In the genomic region with DNA sequence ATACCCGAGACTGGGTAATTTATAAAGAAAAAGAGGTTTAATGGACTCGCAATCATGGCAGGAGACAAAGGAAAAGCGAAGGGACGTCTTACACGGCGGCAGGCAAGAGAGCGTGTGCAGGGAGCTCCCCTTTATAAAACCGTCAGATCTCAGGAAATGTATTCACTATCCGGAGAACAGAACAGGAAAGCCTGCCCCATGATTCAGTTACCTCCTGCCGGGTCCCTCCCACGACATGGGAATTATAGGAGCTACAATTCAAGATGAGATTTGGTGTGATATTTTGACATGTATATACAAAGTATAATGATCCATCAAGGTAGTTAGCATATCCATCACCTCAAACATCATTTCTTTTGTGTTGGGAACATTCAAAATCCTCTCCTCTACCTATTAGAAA, we compare ENCODE assay signal across 14 cellular contexts. TPM values are rescaled to one million over a fixed set of nuclear protein-coding genes. Genes with fewer than 3 reads are reported as not detected.
A peak's percentile ranks its signal among the peaks of the same experiment; 100 is the strongest.
DNase-seq lines count a peak whose midpoint lies in the region; ATAC-seq and TF ChIP-seq lines count a peak whose summit lies in the region.
"Had no signal": no experiment of that assay in that cellular context is flagged by ENCODE, and none has a peak within 500 bp of the region (broad histone marks: within the 10 kb centered on the region; RNA-seq: fewer than 3 reads in every experiment).

No MANE protein-coding gene starts in this region.

- H3K27ac Mint-ChIP-seq in stimulated activated naive CD8-positive, alpha-beta T cell treated with anti-CD3 and anti-CD28 coated beads, Interleukin-15, Interleukin-2, amounts not matched to agents 100 ng/mL and 50 ng/mL, for 24 hours, result peak overlapping the region; percentile 32
- peak overlapping the region; percentile 98 for H3K27ac Mint-ChIP-seq in T-helper 17 cell
- H3K27ac Mint-ChIP-seq in endothelial cell (ENCODE audit: unreplicated experiment), result no peak overlapping the region
- H3K27ac Mint-ChIP-seq: stimulated activated naive B cell treated with anti-CD40 and anti-IgM and Interleukin-4, amounts not matched to agents 10 μg/mL and 1 μg/mL and 100 μg/mL, for 72 hours; T-helper 1 cell treated with Interleukin-12 subunit alpha and Interleukin-12 subunit beta and Interleukin-4 antibody, amounts not matched to agents 30 μg/mL and 1 μg/mL, for 36 hours had no signal

- no peak for TF ChIP-seq EP300 in upper lobe of left lung (IDR thresholded peaks at IDR 0.05)

- peaks cover 24% of the 10 kb centered on the region for H3K36me3 Mint-ChIP-seq in stimulated activated naive CD8-positive, alpha-beta T cell treated with anti-CD3 and anti-CD28 coated beads, Interleukin-15, Interleukin-2, amounts not matched to agents 100 ng/mL and 50 ng/mL, for 24 hours (ENCODE audit: low read depth)
- no peaks in the 10 kb centered on the region for H3K36me3 Mint-ChIP-seq in T-helper 17 cell (ENCODE audit: low read depth)
- peaks cover 7% of the 10 kb centered on the region for H3K36me3 Mint-ChIP-seq in endothelial cell (ENCODE audit: low read depth, unreplicated experiment)

- no peak overlapping the region for H3K4me3 ChIP-seq in upper lobe of left lung
- H3K4me3 ChIP-seq: ascending aorta, hepatocyte had no signal

- ATAC-seq in stimulated activated naive CD8-positive, alpha-beta T cell treated with anti-CD3 and anti-CD28 coated beads, Interleukin-15, Interleukin-2, amounts not matched to agents 100 U/mL and 50 U/mL, for 24 hours, result no peak
- no peak for ATAC-seq in T-helper 17 cell
- ATAC-seq in HG03565 (IDR thresholded peaks at IDR 0.05; ENCODE audit: unreplicated experiment), result no peak
- ATAC-seq in upper lobe of left lung (ENCODE audit: low FRiP score in 2 of 2), result no peak
- ATAC-seq: stimulated activated naive B cell treated with anti-CD40 and anti-IgM and Interleukin-4, amounts not matched to agents 10 μg/mL and 1 μg/mL and 100 μg/mL, for 72 hours had no signal

- no peaks in the 10 kb centered on the region for H3K27me3 ChIP-seq in upper lobe of left lung
- H3K27me3 ChIP-seq: ascending aorta, hepatocyte had no signal

- DNase-seq in stimulated activated naive CD8-positive, alpha-beta T cell treated with anti-CD3 and anti-CD28 coated beads, Interleukin-15, Interleukin-2, amounts not matched to agents 100 U/mL and 50 U/mL, for 24 hours, result no peak
- DNase-seq in T-helper 17 cell (no peak), endothelial cell (ENCODE audit: low spot score) (no peak), NCI-H2107 (lab: John Stamatoyannopoulos, UW) (no peak), upper lobe of left lung (no peak), NCI-H510A (lab: John Stamatoyannopoulos, UW) (no peak)
- DNase-seq: AML-193; stimulated activated naive B cell treated with anti-CD40 and anti-IgM and Interleukin-4, amounts not matched to agents 10 μg/mL and 1 μg/mL and 100 μg/mL, for 72 hours had no signal

- peaks cover 21 to 35% (median 22%) of the 10 kb centered on the region in 4 donors for H3K4me1 ChIP-seq in upper lobe of left lung

- no peaks in the 10 kb centered on the region for H3K27me3 Mint-ChIP-seq in stimulated activated naive CD8-positive, alpha-beta T cell treated with anti-CD3 and anti-CD28 coated beads, Interleukin-15, Interleukin-2, amounts not matched to agents 100 ng/mL and 50 ng/mL, for 24 hours
- H3K27me3 Mint-ChIP-seq in T-helper 17 cell, result no peaks in the 10 kb centered on the region
- peaks cover 13% of the 10 kb centered on the region for H3K27me3 Mint-ChIP-seq in endothelial cell (ENCODE audit: unreplicated experiment)
- H3K27me3 Mint-ChIP-seq: stimulated activated naive B cell treated with anti-CD40 and anti-IgM and Interleukin-4, amounts not matched to agents 10 μg/mL and 1 μg/mL and 100 μg/mL, for 72 hours had no signal

- 74 to 79% methylated on average over 11 of the region's 11 CpGs for WGBS in upper lobe of left lung, 2 donors

- H3K4me3 Mint-ChIP-seq in stimulated activated naive CD8-positive, alpha-beta T cell treated with anti-CD3 and anti-CD28 coated beads, Interleukin-15, Interleukin-2, amounts not matched to agents 100 ng/mL and 50 ng/mL, for 24 hours, result peak overlapping the region; percentile 5
- H3K4me3 Mint-ChIP-seq in T-helper 17 cell (no peak overlapping the region), endothelial cell (ENCODE audit: unreplicated experiment) (peak overlapping the region; percentile 52)
- H3K4me3 Mint-ChIP-seq: stimulated activated naive B cell treated with anti-CD40 and anti-IgM and Interleukin-4, amounts not matched to agents 10 μg/mL and 1 μg/mL and 100 μg/mL, for 72 hours; T-helper 1 cell treated with Interleukin-12 subunit alpha and Interleukin-12 subunit beta and Interleukin-4 antibody, amounts not matched to agents 30 μg/mL and 1 μg/mL, for 36 hours had no signal

- TF ChIP-seq CTCF in endothelial cell (IDR thresholded peaks at IDR 0.05; ENCODE audit: unreplicated experiment) (no peak), upper lobe of left lung (IDR thresholded peaks at IDR 0.05) (no peak)

- no peaks in the 10 kb centered on the region for H3K36me3 ChIP-seq in upper lobe of left lung
- H3K36me3 ChIP-seq: ascending aorta had no signal

- H3K9me3 ChIP-seq in T-helper 17 cell (ENCODE audit: control insufficient read depth, low read length, poor library complexity, severe bottlenecking) (no peaks in the 10 kb centered on the region), upper lobe of left lung (no peaks in the 10 kb centered on the region)
- H3K9me3 ChIP-seq: ascending aorta had no signal

- no peaks in the 10 kb centered on the region for H3K9me3 Mint-ChIP-seq in stimulated activated naive CD8-positive, alpha-beta T cell treated with anti-CD3 and anti-CD28 coated beads, Interleukin-15, Interleukin-2, amounts not matched to agents 100 ng/mL and 50 ng/mL, for 24 hours
- no peaks in the 10 kb centered on the region for H3K9me3 Mint-ChIP-seq in endothelial cell (ENCODE audit: unreplicated experiment)

- H3K27ac ChIP-seq in upper lobe of left lung, result no peak overlapping the region
- H3K27ac ChIP-seq: ascending aorta had no signal

- H3K4me1 Mint-ChIP-seq in stimulated activated naive CD8-positive, alpha-beta T cell treated with anti-CD3 and anti-CD28 coated beads, Interleukin-15, Interleukin-2, amounts not matched to agents 100 ng/mL and 50 ng/mL, for 24 hours (ENCODE audit: low read depth), result peaks cover 78% of the 10 kb centered on the region
- H3K4me1 Mint-ChIP-seq in T-helper 17 cell, result peaks cover 32% of the 10 kb centered on the region
- peaks cover 22% of the 10 kb centered on the region for H3K4me1 Mint-ChIP-seq in endothelial cell (ENCODE audit: unreplicated experiment)

- no peak for TF ChIP-seq POLR2A in upper lobe of left lung (IDR thresholded peaks at IDR 0.05)

RNA-seq across cellular contexts. Expression of a gene that starts 2.3 kb away (rescaled TPM):
- total RNA-seq in T-helper 17 cell (10 to 100 TPM; 16.1 to 18.4 TPM), endothelial cell (ENCODE audit: unreplicated experiment) (40.1 TPM), upper lobe of left lung (10 to 100 TPM in 1 of 6 donors, 1 to 10 TPM in 4, under 1 TPM in 1; 0.89 to 10.3 (median 6.6) TPM)

RNA-seq across cellular contexts. Expression of a gene that starts 37.6 kb away (rescaled TPM):
- total RNA-seq in T-helper 17 cell (1 to 10 TPM; 1.6 to 4.4 TPM), endothelial cell (ENCODE audit: unreplicated experiment) (13.5 TPM), upper lobe of left lung (10 to 100 TPM; 11.1 to 44.0 (median 13.3) TPM)

RNA-seq across cellular contexts. Expression of a gene that starts 42.1 kb away (rescaled TPM):
- total RNA-seq in T-helper 17 cell (10 to 100 TPM; 43.4 to 47.1 TPM), endothelial cell (ENCODE audit: unreplicated experiment) (not detected), upper lobe of left lung (10 to 100 TPM in 1 of 6 donors, 1 to 10 TPM in 5; 3.0 to 14.7 (median 7.0) TPM)
- total RNA-seq: ascending aorta, G401 had no signal

RNA-seq across cellular contexts. Expression of a gene that starts 45.0 kb away (rescaled TPM):
- not detected for total RNA-seq in T-helper 17 cell
- total RNA-seq in endothelial cell (ENCODE audit: unreplicated experiment), result 26.9 TPM
- total RNA-seq in upper lobe of left lung, result 10 to 100 TPM in 4 of 6 donors, 1 to 10 TPM in 2; 4.3 to 48.0 (median 12.9) TPM
